ENCODE assay signal across 10 cellular contexts in the genomic region with DNA sequence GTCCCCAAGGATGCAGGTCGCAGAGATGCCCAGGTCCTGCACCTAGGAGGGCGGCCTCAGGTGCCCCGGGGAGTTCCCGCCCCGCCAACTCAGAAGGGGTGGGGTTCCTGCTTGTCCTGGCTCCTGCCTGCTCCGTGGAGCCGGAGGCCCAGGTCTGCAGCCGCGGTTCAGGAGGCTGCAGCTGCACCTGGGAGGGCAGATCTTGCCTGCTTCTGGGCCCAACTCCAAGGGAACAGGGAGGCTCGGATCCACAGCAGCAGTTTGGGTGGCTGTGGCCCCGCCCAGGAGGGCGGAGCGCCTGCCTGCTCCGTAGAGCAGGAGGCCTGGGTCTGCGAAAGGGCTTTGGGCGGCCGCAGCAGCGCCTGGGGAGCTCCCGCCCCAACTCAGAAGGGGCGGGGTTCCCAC.
A peak's percentile ranks its signal among the peaks of the same experiment; 100 is the strongest.
DNase-seq lines count a peak whose midpoint lies in the region; ATAC-seq, FAIRE-seq and TF ChIP-seq lines count a peak whose summit lies in the region.
"Had no signal": no experiment of that assay in that cellular context is flagged by ENCODE, and none has a peak within 500 bp of the region (broad histone marks: within the 10 kb centered on the region; RNA-seq: fewer than 3 reads in every experiment).

No MANE protein-coding gene starts in this region.

- POLR2A ChIA-PET in Caco-2 (lab: Charles Lee): no interaction called here
- POLR2A ChIA-PET in Panc1 (lab: Charles Lee): no interaction called here

- H3K36me3 Mint-ChIP-seq in Caco-2 (ENCODE audit: insufficient read depth, unreplicated experiment): no peaks in the 10 kb centered on the region

- intact Hi-C loops in Caco-2 (cut with micrococcal nuclease; ENCODE audit: unreplicated experiment) (no loop called here), Panc1 (cut with micrococcal nuclease; ENCODE audit: unreplicated experiment) (no loop called here), left colon (cut with DNase I, micrococcal nuclease) (no loop called here)

- H3K27me3 ChIP-seq in Caco-2 (replicated peaks; ENCODE audit: control insufficient read depth, insufficient read depth, low read length) (no peaks in the 10 kb centered on the region), Panc1 (ENCODE audit: control insufficient read depth, insufficient read depth, low read length) (no peaks in the 10 kb centered on the region; the same call in 1 of the 2 replicates)

- DNase-seq in Caco-2 (peak; percentile 43 to 63), Panc1 (ENCODE audit: low read depth, low spot score) (no peak), left colon (peak in 1 of 2 donors; percentile 32), D721Med (ENCODE audit: insufficient read length, low spot score) (no peak), KBM-7 (no peak), NCI-H524 (lab: John Stamatoyannopoulos, UW) (no peak)
- DNase-seq: aorta, NCI-H1930 had no signal

- H3K27ac ChIP-seq in Panc1 (ENCODE audit: low read length): no peak overlapping the region

- no peaks in the 10 kb centered on the region for H3K9me3 Mint-ChIP-seq in Caco-2 (ENCODE audit: unreplicated experiment)

- BruUV-seq in Caco-2 (replicated peaks; lab: Mats Ljungman, UMichigan) (no TSS peak), Panc1 (replicated peaks; lab: Mats Ljungman, UMichigan) (no TSS peak)

- H3K27me3 Mint-ChIP-seq in Caco-2 (ENCODE audit: insufficient read depth, unreplicated experiment): peaks cover 7% of the 10 kb centered on the region

- CTCF ChIA-PET in Caco-2 (lab: Charles Lee) (no interaction called here), Panc1 (lab: Charles Lee) (no interaction called here)

- H3K9me3 ChIP-seq in Caco-2 (no peaks in the 10 kb centered on the region), Panc1 (ENCODE audit: control insufficient read depth, insufficient read depth, low read depth, low read length) (peaks cover 3% of the 10 kb centered on the region; the same call in 1 of the 2 replicates)

- FAIRE-seq in D721Med (lab: Jason Lieb, UNC): no peak

- in situ Hi-C loops in Panc1 (cut with HindIII; ENCODE audit: low pct_unique_long_range_greater_than_20kb, low sequenced_read_pairs) (no loop called here), KBM-7 (cut with MboI; ENCODE audit: low pct_unique_long_range_greater_than_20kb, low sequenced_read_pairs) (no loop called here)

- no peak overlapping the region for H3K27ac Mint-ChIP-seq in Caco-2 (ENCODE audit: unreplicated experiment)

- H3K4me3 ChIP-seq in Caco-2 (ENCODE audit: low read depth, low read length) (0 out of 2 replicates have a peak overlapping the region, but pooled peaks have one; percentile 2), Panc1 (ENCODE audit: low read depth in 2 of 2, low read length in 2 of 2) (peak overlapping the region; percentile 16 to 29; a peak in 3 of 4 replicates)

- H3K4me1 Mint-ChIP-seq in Caco-2 (ENCODE audit: low read depth, unreplicated experiment): no peaks in the 10 kb centered on the region

- no peak overlapping the region for H3K4me3 Mint-ChIP-seq in Caco-2 (ENCODE audit: unreplicated experiment)

- H3K36me3 ChIP-seq in Caco-2 (ENCODE audit: control insufficient read depth, insufficient read depth, low read length) (no peaks in the 10 kb centered on the region), Panc1 (ENCODE audit: control insufficient read depth, insufficient read depth, low read length) (no peaks in the 10 kb centered on the region)

- H3K4me1 ChIP-seq in Caco-2: no peaks in the 10 kb centered on the region
- no peaks in the 10 kb centered on the region for H3K4me1 ChIP-seq in Panc1 (ENCODE audit: control insufficient read depth, insufficient read depth, low read length)

- ATAC-seq in GM18502 (IDR thresholded peaks at IDR 0.05; ENCODE audit: poor library complexity, unreplicated experiment) (peak; percentile 88), Panc1 (peak; percentile 91), left colon (peak; percentile 42), HG02763 (IDR thresholded peaks at IDR 0.05; ENCODE audit: unreplicated experiment) (no peak)

- TF ChIP-seq CTCF in Caco-2 (IDR thresholded peaks at IDR 0.05; ENCODE audit: insufficient read depth in 1 of 2, low read depth in 1 of 2, low read length in 1 of 2, severe bottlenecking in 1 of 2, unreplicated experiment in 1 of 2): no peak
- no peak for TF ChIP-seq CTCF in Panc1 (IDR thresholded peaks at IDR 0.05)
- TF ChIP-seq CTCF in D721Med (IDR thresholded peaks at IDR 0.05; ENCODE audit: insufficient read depth, missing control alignments): no peak

Comparison
In these comparisons a context has a peak if more than half of its experiments do, and no peak if none do; other contexts are left out.
1. DNase-seq: peak in Caco-2 (2 of 2); none in Panc1 (single experiment), D721Med (single experiment), KBM-7 (single experiment) and NCI-H524 (0 of 2).